8 cellular contexts compared by ENCODE assay signal in the genomic region with DNA sequence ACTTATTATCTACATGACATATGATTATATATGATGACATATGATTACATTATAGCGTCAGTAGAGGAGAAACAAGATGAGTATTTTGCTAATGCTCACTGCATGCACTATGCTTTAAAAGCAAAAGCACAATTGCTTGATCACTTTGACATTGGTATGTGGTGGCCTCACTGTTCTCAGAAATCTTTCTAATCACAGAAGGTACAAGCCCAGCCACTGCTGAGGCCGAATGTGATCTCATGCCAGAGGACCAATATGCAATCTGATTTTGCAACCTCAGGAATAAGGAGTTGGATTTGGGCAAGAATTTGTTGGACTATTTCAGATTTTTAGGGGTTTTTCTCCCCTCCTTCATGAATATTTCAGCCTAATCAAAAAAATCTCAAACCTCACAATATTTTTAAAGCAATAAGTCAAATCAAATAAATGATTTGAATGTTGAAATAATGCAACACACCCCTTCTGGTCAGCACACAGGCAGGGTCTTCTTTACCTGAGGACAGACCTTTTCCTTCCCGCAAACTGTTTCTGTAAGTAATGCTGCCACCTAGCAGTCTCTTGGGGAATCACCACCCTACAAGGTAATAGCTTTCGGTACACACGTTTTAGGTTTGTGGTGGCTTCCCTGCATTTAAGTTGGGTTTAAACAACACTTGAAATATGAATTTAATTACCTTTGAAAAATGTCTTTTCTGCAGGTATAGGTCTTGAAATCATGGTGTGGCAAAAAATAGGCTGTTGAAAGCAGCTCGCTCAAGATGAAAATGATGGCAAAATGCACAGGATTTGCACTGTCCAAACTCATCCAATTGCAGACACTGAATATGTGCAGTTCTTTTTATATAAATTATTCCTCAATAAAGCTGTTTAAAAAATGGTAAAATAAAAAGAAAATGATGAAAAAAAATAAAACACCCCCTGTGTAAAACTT. TPM values are rescaled to one million over a fixed set of nuclear protein-coding genes. Genes with fewer than 3 reads are reported as not detected.
DNase-seq lines count a peak whose midpoint lies in the region; ATAC-seq lines count a peak whose summit lies in the region.
"Had no signal": no experiment of that assay in that cellular context is flagged by ENCODE, and none has a peak within 500 bp of the region (broad histone marks: within the 10 kb centered on the region; RNA-seq: fewer than 3 reads in every experiment).

No MANE protein-coding gene starts in this region.

- DNase-seq in Caki2 (ENCODE audit: low read depth) (peak; percentile 22), LoVo (ENCODE audit: low spot score) (peak; percentile 53), glomerular visceral epithelial cell (ENCODE audit: extremely low spot score) (peak; percentile 43)
- peak; percentile 78 for DNase-seq in activated CD4-positive, alpha-beta T cell treated with anti-CD3 and anti-CD28 coated beads, Interleukin-2, amount 10 ng/mL, durations not matched to agents 24 days and 14 days
- DNase-seq in stimulated activated CD4-positive, alpha-beta T cell treated with anti-CD3 and anti-CD28 coated beads, Interleukin-4, amount 100 ng/mL, for 1 hour, result peak; percentile 6

- H3K4me3 Mint-ChIP-seq in activated CD4-positive, alpha-beta T cell treated with anti-CD3 and anti-CD28 coated beads, Interleukin-2, amount 10 ng/mL, durations not matched to agents 24 days and 14 days, result no peak overlapping the region

- in situ Hi-C loops in Caki2 (cut with HindIII; ENCODE audit: low pct_unique_long_range_greater_than_20kb, low sequenced_read_pairs), result no loop called here

- H3K27me3 Mint-ChIP-seq in activated CD4-positive, alpha-beta T cell treated with anti-CD3 and anti-CD28 coated beads, Interleukin-2, amount 10 ng/mL, durations not matched to agents 24 days and 14 days, result no peaks in the 10 kb centered on the region

- intact Hi-C loops in activated CD4-positive, alpha-beta T cell treated with anti-CD3 and anti-CD28 coated beads, Interleukin-2, amount 10 ng/mL, durations not matched to agents 24 days and 14 days (cut with micrococcal nuclease), result loop anchor here (1.0 to 2.0 kb wide), 4 partner anchors 14 to 215 kb away; no protein-coding TSS in a partner anchor

- H3K36me3 Mint-ChIP-seq in activated CD4-positive, alpha-beta T cell treated with anti-CD3 and anti-CD28 coated beads, Interleukin-2, amount 10 ng/mL, durations not matched to agents 24 days and 14 days (ENCODE audit: low read depth), result no peaks in the 10 kb centered on the region

- no peaks in the 10 kb centered on the region for H3K9me3 Mint-ChIP-seq in activated CD4-positive, alpha-beta T cell treated with anti-CD3 and anti-CD28 coated beads, Interleukin-2, amount 10 ng/mL, durations not matched to agents 24 days and 14 days

- H3K4me1 Mint-ChIP-seq in activated CD4-positive, alpha-beta T cell treated with anti-CD3 and anti-CD28 coated beads, Interleukin-2, amount 10 ng/mL, durations not matched to agents 24 days and 14 days, result peaks cover 31% of the 10 kb centered on the region

- ATAC-seq in GM18511 (IDR thresholded peaks at IDR 0.05; ENCODE audit: unreplicated experiment), result peak; percentile 74
- ATAC-seq in HG02610 (IDR thresholded peaks at IDR 0.05; ENCODE audit: unreplicated experiment), result no peak

- H3K27ac Mint-ChIP-seq in activated CD4-positive, alpha-beta T cell treated with anti-CD3 and anti-CD28 coated beads, Interleukin-2, amount 10 ng/mL, durations not matched to agents 24 days and 14 days, result peak overlapping the region; percentile 69

RNA-seq across cellular contexts. Expression of a gene that starts 4.8 kb away (rescaled TPM):
- total RNA-seq in Caki2 (2014; rRNA removed; shearing (Covaris generic); ENCODE audit: low replicate concordance), result not detected in 2 replicates
- 25.5 and 25.7 TPM in 2 replicates for total RNA-seq in activated CD4-positive, alpha-beta T cell treated with anti-CD3 and anti-CD28 coated beads, Interleukin-2, amount 10 ng/mL, durations not matched to agents 24 days and 14 days
- total RNA-seq: T-helper 2 cell treated with Interferon-gamma antibody and Interleukin-4, amounts not matched to agents 100 ng/mL and 5 ng/mL, for 36 hours had no signal

Comparison
In these comparisons a context has a peak if more than half of its experiments do, and no peak if none do; other contexts are left out.
1. DNase-seq: peak in every context shown above with its lines; median percentile 78 in activated CD4-positive, alpha-beta T cell treated with anti-CD3 and anti-CD28 coated beads, Interleukin-2, amount 10 ng/mL, durations not matched to agents 24 days and 14 days; 53 in LoVo; 43 in glomerular visceral epithelial cell; 22 in Caki2; 6 in stimulated activated CD4-positive, alpha-beta T cell treated with anti-CD3 and anti-CD28 coated beads, Interleukin-4, amount 100 ng/mL, for 1 hour.
2. RNA of a gene that starts 4.8 kb away (total RNA-seq): 25.5 to 25.7 TPM in activated CD4-positive, alpha-beta T cell treated with anti-CD3 and anti-CD28 coated beads, Interleukin-2, amount 10 ng/mL, durations not matched to agents 24 days and 14 days; not detected in Caki2; every median in the first group is over 10 times any median in the second.